In genomic region chr16:18788828-18789514, GRCh38 we compare ENCODE assay signal across 8 cellular contexts. TPM values are rescaled to one million over a fixed set of nuclear protein-coding genes. Genes with fewer than 3 reads are reported as not detected.
DNase-seq lines count a peak whose midpoint lies in the region; ATAC-seq and TF ChIP-seq lines count a peak whose summit lies in the region.

No MANE protein-coding gene starts in this region.

- no peaks in the 10 kb centered on the region for H3K9me3 ChIP-seq in tibial artery

- H3K4me1 Mint-ChIP-seq in activated T-cell treated with anti-CD3 and anti-CD28 coated beads, Interleukin-2, amount 50 U/mL, for 24 hours (ENCODE audit: low read depth): peaks cover 55% of the 10 kb centered on the region
- peaks cover 48% of the 10 kb centered on the region for H3K4me1 Mint-ChIP-seq in activated naive CD8-positive, alpha-beta T cell (ENCODE audit: low read depth)

- peak overlapping the region; percentile 97 for H3K27ac Mint-ChIP-seq in activated T-cell treated with anti-CD3 and anti-CD28 coated beads, Interleukin-2, amount 50 U/mL, for 24 hours
- H3K27ac Mint-ChIP-seq in activated naive CD8-positive, alpha-beta T cell: peak overlapping the region; percentile 98

- peak overlapping the region; percentile 94 for H3K4me3 Mint-ChIP-seq in activated T-cell treated with anti-CD3 and anti-CD28 coated beads, Interleukin-2, amount 50 U/mL, for 24 hours
- H3K4me3 Mint-ChIP-seq in activated naive CD8-positive, alpha-beta T cell: peak overlapping the region; percentile 99

- DNase-seq in activated T-cell treated with anti-CD3 and anti-CD28 coated beads, Interleukin-2, amount 50 U/mL, for 24 hours: no peak
- DNase-seq in activated T-cell treated with anti-CD3 and anti-CD28 coated beads, Interleukin-2, amount 50 U/mL, for 1 hour: no peak
- DNase-seq in left colon (no peak), tibial artery (no peak), HUDEP-2 (lab: John Stamatoyannopoulos, UW; ENCODE audit: unreplicated experiment in 76 of 76) (no peak)

- intact Hi-C loops in left colon (cut with DNase I, micrococcal nuclease): no loop called here
- intact Hi-C loops in tibial artery (cut with DNase I; ENCODE audit: low total_unique reads): no loop called here

- peaks cover 39 to 65% (median 60%) of the 10 kb centered on the region in 3 donors for H3K36me3 ChIP-seq in tibial artery

- H3K27me3 ChIP-seq in tibial artery: no peaks in the 10 kb centered on the region

- H3K36me3 Mint-ChIP-seq in activated T-cell treated with anti-CD3 and anti-CD28 coated beads, Interleukin-2, amount 50 U/mL, for 24 hours (ENCODE audit: low read depth): peaks cover 100% of the 10 kb centered on the region
- peaks cover 40% of the 10 kb centered on the region for H3K36me3 Mint-ChIP-seq in activated naive CD8-positive, alpha-beta T cell

- peak; percentile 33 for ATAC-seq in left colon
- ATAC-seq in GM21786 (IDR thresholded peaks at IDR 0.05; ENCODE audit: unreplicated experiment): no peak
- ATAC-seq in GM18870 (IDR thresholded peaks at IDR 0.05; ENCODE audit: unreplicated experiment): no peak

- H3K4me1 ChIP-seq in tibial artery: peaks cover 0 to 52% (median 35%) of the 10 kb centered on the region in 4 donors

- H3K27ac ChIP-seq in tibial artery: peak overlapping the region; percentile 74 to 81

- TF ChIP-seq CTCF in tibial artery (IDR thresholded peaks at IDR 0.05): no peak

- H3K4me3 ChIP-seq in tibial artery: peak overlapping the region; percentile 63 to 65

- H3K9me3 Mint-ChIP-seq in activated T-cell treated with anti-CD3 and anti-CD28 coated beads, Interleukin-2, amount 50 U/mL, for 24 hours: no peaks in the 10 kb centered on the region
- no peaks in the 10 kb centered on the region for H3K9me3 Mint-ChIP-seq in activated naive CD8-positive, alpha-beta T cell (ENCODE audit: low read depth)

- H3K27me3 Mint-ChIP-seq in activated T-cell treated with anti-CD3 and anti-CD28 coated beads, Interleukin-2, amount 50 U/mL, for 24 hours: no peaks in the 10 kb centered on the region
- H3K27me3 Mint-ChIP-seq in activated naive CD8-positive, alpha-beta T cell: no peaks in the 10 kb centered on the region

RNA-seq across cellular contexts. Expression of gene RPS15A, which starts 1.2 kb away (rescaled TPM):
- 100 to 1,000 TPM; 843 to 969 TPM for total RNA-seq in left colon

RNA-seq across cellular contexts. Expression of gene ARL6IP1, which starts 12.4 kb away (rescaled TPM):
- total RNA-seq in left colon: 100 to 1,000 TPM; 139 to 140 TPM
